15 cellular contexts compared by ENCODE assay signal in the genomic region with DNA sequence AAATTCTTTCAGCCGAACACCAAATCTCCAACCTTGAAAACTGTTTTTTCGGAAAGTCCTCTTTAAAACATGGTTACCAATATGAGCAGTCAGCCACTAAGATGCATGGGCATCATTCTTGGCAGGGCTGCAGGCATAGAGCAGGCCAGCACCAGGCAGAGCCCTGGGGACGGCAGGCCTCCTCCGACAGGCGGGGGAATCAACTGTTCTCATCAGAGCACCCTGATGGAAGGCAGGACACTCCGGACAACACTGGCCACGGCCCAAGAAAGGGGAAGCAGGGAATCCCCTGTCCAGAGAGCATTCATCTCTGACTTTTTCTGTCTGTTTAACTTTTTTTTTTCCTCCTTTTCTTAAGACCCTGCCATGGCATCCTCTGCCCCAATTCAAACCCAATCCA. TPM values are rescaled to one million over a fixed set of nuclear protein-coding genes. Genes with fewer than 3 reads are reported as not detected.
A peak's percentile ranks its signal among the peaks of the same experiment; 100 is the strongest.
DNase-seq lines count a peak whose midpoint lies in the region; ATAC-seq, FAIRE-seq and TF ChIP-seq lines count a peak whose summit lies in the region.
"Had no signal": no experiment of that assay in that cellular context is flagged by ENCODE, and none has a peak within 500 bp of the region (broad histone marks: within the 10 kb centered on the region; RNA-seq: fewer than 3 reads in every experiment).

No MANE protein-coding gene starts in this region.

- H3K27ac ChIP-seq in liver (ENCODE audit: low read depth in 1 of 2, low read length in 2 of 2) (peak overlapping the region; percentile 66 to 70), HepG2 (ENCODE audit: extremely low read length, insufficient read depth, low read length) (no peak overlapping the region), lower lobe of right lung (peak overlapping the region; percentile 60)

- H2AFZ ChIP-seq in HepG2 (ENCODE audit: low read length): no peak overlapping the region

- FAIRE-seq in HepG2 (lab: Jason Lieb, UNC) (no peak), urothelium cell line (lab: Jason Lieb, UNC) (no peak)
- FAIRE-seq: astrocyte had no signal

- 0 out of 2 replicates have a peak, but pooled peaks cover 2% of the 10 kb centered on the region for H4K20me1 ChIP-seq in HepG2 (ENCODE audit: insufficient read depth, low read length)

- intact Hi-C loops in HepG2 (cut with micrococcal nuclease; ENCODE audit: unreplicated experiment) (no loop called here), lower lobe of right lung (cut with DNase I) (no loop called here)

- BruUV-seq in HepG2 (replicated peaks; lab: Mats Ljungman, UMichigan): no TSS peak

- H3K4me1 ChIP-seq in liver (ENCODE audit: control insufficient read depth in 4 of 4, insufficient read depth in 4 of 4, low read length in 3 of 4) (peaks cover 0 to 10% (median 6%) of the 10 kb centered on the region in 4 donors), HepG2 (ENCODE audit: insufficient read depth, low read length) (peaks cover 4% of the 10 kb centered on the region; the same call in 1 of the 2 replicates), lower lobe of right lung (peaks cover 35% of the 10 kb centered on the region)
- H3K4me1 ChIP-seq: thyroid gland had no signal

- H3K27me3 ChIP-seq in liver (ENCODE audit: control insufficient read depth in 4 of 4, insufficient read depth in 4 of 4, low read length in 3 of 4) (peaks cover 0 to 2% (median 0%) of the 10 kb centered on the region in 4 donors), HepG2 (ENCODE audit: control insufficient read depth in 1 of 2, insufficient read depth in 2 of 2, low read length in 2 of 2) (peaks cover 4 to 48% of the 10 kb centered on the region in 2 experiments), lower lobe of right lung (ENCODE audit: low read depth) (no peaks in the 10 kb centered on the region)
- H3K27me3 ChIP-seq: thyroid gland had no signal

- CTCF ChIA-PET in HepG2 (lab: Yijun Ruan, JAX; ENCODE audit: low intra/inter-chr PET ratio, low total read pairs): interaction anchor here (1.6 to 1.9 kb wide), 2 partner anchors 24 to 91 kb away, joined by 4 to 13 read pairs; no protein-coding TSS in a partner anchor

- DNase-seq in HepG2 (ENCODE audit: low spot score): no peak
- DNase-seq in lower lobe of right lung: no peak
- DNase-seq in CD1c-positive myeloid dendritic cell (ENCODE audit: extremely low spot score): no peak
- DNase-seq in urothelium cell line (ENCODE audit: low spot score): no peak
- DNase-seq: activated CD8-positive, alpha-beta memory T cell treated with anti-CD3 and anti-CD28 coated beads, Interleukin-2, amount 10 ng/mL, durations not matched to agents 7 days and 5 days; mammary epithelial cell; NCI-H1048; NCI-H748 treated with DMSO at 0.1 percent for 48 hours; stimulated activated CD4-positive, alpha-beta T cell treated with anti-CD3 and anti-CD28 coated beads, Interleukin-1b, Interleukin-23, amount 100 ng/mL, for 48 hours; SW 1271 had no signal

- TF ChIP-seq EP300 in HepG2 (IDR thresholded peaks at IDR 0.05; ENCODE audit: low read depth in 2 of 2, low read length in 2 of 2) (no peak), HepG2 (CRISPR knock-in tag; IDR thresholded peaks at IDR 0.05; ENCODE audit: borderline replicate concordance) (no peak)

- ATAC-seq in HepG2: no peak
- ATAC-seq in lower lobe of right lung: no peak
- ATAC-seq in HG02678 (IDR thresholded peaks at IDR 0.05; ENCODE audit: unreplicated experiment): no peak
- ATAC-seq: activated CD8-positive, alpha-beta memory T cell treated with anti-CD3 and anti-CD28 coated beads, Interleukin-2, amount 10 ng/mL, durations not matched to agents 7 days and 5 days; natural killer cell treated with Interleukin-12 subunit alpha and Interleukin-12 subunit beta and Interleukin-15 and Interleukin-18, amount 100 ng/mL, for 72 hours had no signal

- H3K79me2 ChIP-seq in HepG2 (ENCODE audit: insufficient read depth, low read length): no peaks in the 10 kb centered on the region

- no peak overlapping the region for H3K4me2 ChIP-seq in HepG2 (ENCODE audit: low read depth, low read length)

- H3K36me3 ChIP-seq in liver (ENCODE audit: control insufficient read depth in 4 of 4, insufficient read depth in 3 of 4, low read depth in 1 of 4, low read length in 3 of 4) (no peaks in the 10 kb centered on the region), HepG2 (replicated peaks in 1 of 2; ENCODE audit: control insufficient read depth in 1 of 2, insufficient read depth in 2 of 2, low read length in 2 of 2) (no peaks in the 10 kb centered on the region), lower lobe of right lung (no peaks in the 10 kb centered on the region)
- H3K36me3 ChIP-seq: thyroid gland had no signal

- TF ChIP-seq CTCF in liver (IDR thresholded peaks at IDR 0.05; ENCODE audit: low read depth, low read length, missing input control) (no peak), HepG2 (CRISPR knock-in tag; IDR thresholded peaks at IDR 0.05) (no peak), lower lobe of right lung (IDR thresholded peaks at IDR 0.05) (no peak)

- in situ Hi-C loops in HepG2 (cut with HindIII; ENCODE audit: extremely low pct_ligation_motif_present, low pct_unique_long_range_greater_than_20kb): loop anchor here (5.0 kb wide), 1 partner anchor 92 kb away; no protein-coding TSS in a partner anchor

- no peak for TF ChIP-seq POLR2A in HepG2 (IDR thresholded peaks at IDR 0.05; ENCODE audit: insufficient read depth in 1 of 2, low read depth in 2 of 2, low read length in 2 of 2)

- H3K4me3 ChIP-seq in liver (ENCODE audit: low read depth in 1 of 3, low read length in 3 of 3): no peak overlapping the region
- H3K4me3 ChIP-seq in HepG2 (replicated peaks in 1 of 3; ENCODE audit: insufficient read depth in 1 of 3, low read depth in 2 of 3, low read length in 3 of 3): no peak overlapping the region
- H3K4me3 ChIP-seq in lower lobe of right lung: no peak overlapping the region
- H3K4me3 ChIP-seq: thyroid gland had no signal

- 58% methylated on average over 7 of the region's 7 CpGs for WGBS in liver
- 0% methylated on average over 7 of the region's 7 CpGs for WGBS in HepG2 (ENCODE audit: low lambda C conversion rate)

- no peak overlapping the region for H3K9ac ChIP-seq in liver (ENCODE audit: low read depth in 1 of 2, low read length in 2 of 2)
- no peak overlapping the region for H3K9ac ChIP-seq in HepG2 (ENCODE audit: insufficient read depth, low read depth, low read length)

- H3K9me3 ChIP-seq in liver (ENCODE audit: control insufficient read depth in 4 of 4, low read length in 3 of 4) (peaks cover 0 to 4% (median under 1%) of the 10 kb centered on the region in 4 donors), HepG2 (ENCODE audit: low read length) (no peaks in the 10 kb centered on the region), lower lobe of right lung (no peaks in the 10 kb centered on the region)
- H3K9me3 ChIP-seq: thyroid gland had no signal

- TF ChIP-seq RAD21 in liver (IDR thresholded peaks at IDR 0.05): no peak
- no peak for TF ChIP-seq RAD21 in HepG2 (CRISPR knock-in tag; IDR thresholded peaks at IDR 0.05)

- POLR2A ChIA-PET in HepG2 (lab: Yijun Ruan, JAX): no interaction called here

RNA-seq across cellular contexts. Expression of gene NOS3, which starts 1.4 kb away (rescaled TPM):
- total RNA-seq in liver (1 to 10 TPM; 5.4 to 6.1 TPM), HepG2 (2016; rRNA removed; fragmentation: Illumina TruSeq; extraction: Trizol) (3.7 and 4.8 TPM in 2 replicates), lower lobe of right lung (15.1 TPM)
- polyA plus RNA-seq in liver (1 to 10 TPM; 1.6 to 4.9 TPM), HepG2 (2011; rRNA removed) (7.5 and 10.1 TPM in 2 replicates)
- 2.6 and 2.9 TPM in 2 replicates for total RNA-seq in HepG2 (2016; cell fraction: cytosol; rRNA removed; fragmentation: Illumina TruSeq; extraction: Trizol; ENCODE audit: low read depth)
- total RNA-seq in HepG2 (2016; cell fraction: insoluble cytoplasmic fraction; rRNA removed; fragmentation: Illumina TruSeq; extraction: Trizol): 4.2 and 4.4 TPM in 2 replicates
- 3.6 and 5.1 TPM in 2 replicates for total RNA-seq in HepG2 (2016; cell fraction: membrane; rRNA removed; fragmentation: Illumina TruSeq; extraction: Trizol)
- 3.2 and 5.3 TPM in 2 replicates for total RNA-seq in HepG2 (2016; cell fraction: nucleus; rRNA removed; fragmentation: Illumina TruSeq; extraction: Trizol)
- polyA plus RNA-seq in HepG2 (2011; cell fraction: cytosol; rRNA removed): 5.8 and 10.0 TPM in 2 replicates
- 17.6 and 19.9 TPM in 2 replicates for polyA plus RNA-seq in HepG2 (2011; cell fraction: nucleus; rRNA removed)
- polyA plus RNA-seq in HepG2 (2012): 4.8 and 5.0 TPM in 2 replicates
- 3.9 and 4.8 TPM in 2 replicates for polyA plus RNA-seq in HepG2 (2016; cell fraction: cytosol; fragmentation: Illumina TruSeq; extraction: Trizol; ENCODE audit: low read depth)
- polyA plus RNA-seq in HepG2 (2016; cell fraction: insoluble cytoplasmic fraction; fragmentation: Illumina TruSeq; extraction: Trizol; ENCODE audit: low read depth): 7.8 and 8.1 TPM in 2 replicates
- 5.6 and 8.0 TPM in 2 replicates for polyA plus RNA-seq in HepG2 (2016; cell fraction: membrane; fragmentation: Illumina TruSeq; extraction: Trizol; ENCODE audit: low read depth)
- polyA plus RNA-seq in HepG2 (2016; cell fraction: nucleus; fragmentation: Illumina TruSeq; extraction: Trizol; ENCODE audit: insufficient read depth, low read depth): 5.7 and 8.2 TPM in 2 replicates
- polyA minus RNA-seq in HepG2 (2011; rRNA and poly(A)+ RNA removed; ENCODE audit: low replicate concordance): 0.65 and 23.1 TPM in 2 replicates
- polyA minus RNA-seq in HepG2 (2011; cell fraction: cytosol; rRNA and poly(A)+ RNA removed): 8.4 and 12.0 TPM in 2 replicates
- polyA minus RNA-seq in HepG2 (2011; cell fraction: nucleus; rRNA and poly(A)+ RNA removed): 5.0 and 6.3 TPM in 2 replicates

RNA-seq across cellular contexts. Expression of gene KCNH2, which starts 11.3 kb away (rescaled TPM):
- total RNA-seq in liver (10 to 100 TPM in 1 of 2 donors, under 1 TPM in 1; 0.33 to 74.6 TPM), HepG2 (2016; rRNA removed; fragmentation: Illumina TruSeq; extraction: Trizol) (0.11 TPM in 1 of 2 replicates, not detected in the other), lower lobe of right lung (2.4 TPM)
- polyA plus RNA-seq in liver (under 1 TPM in 1 of 2 donors, not detected in 1; 0.18 TPM), HepG2 (2011; rRNA removed) (0.09 and 0.12 TPM in 2 replicates)
- not detected in 2 replicates for total RNA-seq in HepG2 (2016; cell fraction: cytosol; rRNA removed; fragmentation: Illumina TruSeq; extraction: Trizol; ENCODE audit: low read depth)
- 0.13 TPM in 1 of 2 replicates, not detected in the other for total RNA-seq in HepG2 (2016; cell fraction: insoluble cytoplasmic fraction; rRNA removed; fragmentation: Illumina TruSeq; extraction: Trizol)
- 0.07 and 0.09 TPM in 2 replicates for total RNA-seq in HepG2 (2016; cell fraction: membrane; rRNA removed; fragmentation: Illumina TruSeq; extraction: Trizol)
- total RNA-seq in HepG2 (2016; cell fraction: nucleus; rRNA removed; fragmentation: Illumina TruSeq; extraction: Trizol): 0.09 and 0.28 TPM in 2 replicates
- 0.09 and 0.11 TPM in 2 replicates for polyA plus RNA-seq in HepG2 (2011; cell fraction: cytosol; rRNA removed)
- polyA plus RNA-seq in HepG2 (2011; cell fraction: nucleus; rRNA removed): 0.32 and 0.38 TPM in 2 replicates
- polyA plus RNA-seq in HepG2 (2012): 0.07 TPM in 1 of 2 replicates, not detected in the other
- 0.03 TPM in 1 of 2 replicates, not detected in the other for polyA plus RNA-seq in HepG2 (2016; cell fraction: cytosol; fragmentation: Illumina TruSeq; extraction: Trizol; ENCODE audit: low read depth)
- polyA plus RNA-seq in HepG2 (2016; cell fraction: insoluble cytoplasmic fraction; fragmentation: Illumina TruSeq; extraction: Trizol; ENCODE audit: low read depth): not detected in 2 replicates
- polyA plus RNA-seq in HepG2 (2016; cell fraction: membrane; fragmentation: Illumina TruSeq; extraction: Trizol; ENCODE audit: low read depth): 0.06 TPM in 1 of 2 replicates, not detected in the other
- polyA plus RNA-seq in HepG2 (2016; cell fraction: nucleus; fragmentation: Illumina TruSeq; extraction: Trizol; ENCODE audit: insufficient read depth, low read depth): not detected in 2 replicates
- 0.74 and 1.2 TPM in 2 replicates for polyA minus RNA-seq in HepG2 (2011; rRNA and poly(A)+ RNA removed; ENCODE audit: low replicate concordance)
- 0.30 TPM in 1 of 2 replicates, not detected in the other for polyA minus RNA-seq in HepG2 (2011; cell fraction: cytosol; rRNA and poly(A)+ RNA removed)
- polyA minus RNA-seq in HepG2 (2011; cell fraction: nucleus; rRNA and poly(A)+ RNA removed): 0.13 TPM in 1 of 2 replicates, not detected in the other
- polyA plus RNA-seq: mammary epithelial cell had no signal

RNA-seq across cellular contexts. Expression of gene ATG9B, which starts 34.8 kb away (rescaled TPM):
- total RNA-seq in liver (not detected), HepG2 (2016; rRNA removed; fragmentation: Illumina TruSeq; extraction: Trizol) (not detected in 2 replicates), lower lobe of right lung (0.38 TPM)
- polyA plus RNA-seq in liver (under 1 TPM in 1 of 2 donors, not detected in 1; 0.61 TPM), HepG2 (2011; rRNA removed) (0.24 and 0.39 TPM in 2 replicates)
- 0.18 TPM in 1 of 2 replicates, not detected in the other for total RNA-seq in HepG2 (2016; cell fraction: cytosol; rRNA removed; fragmentation: Illumina TruSeq; extraction: Trizol; ENCODE audit: low read depth)
- 0.04 TPM in 1 of 2 replicates, not detected in the other for total RNA-seq in HepG2 (2016; cell fraction: insoluble cytoplasmic fraction; rRNA removed; fragmentation: Illumina TruSeq; extraction: Trizol)
- not detected in 2 replicates for total RNA-seq in HepG2 (2016; cell fraction: membrane; rRNA removed; fragmentation: Illumina TruSeq; extraction: Trizol)
- 0.13 TPM in 1 of 2 replicates, not detected in the other for total RNA-seq in HepG2 (2016; cell fraction: nucleus; rRNA removed; fragmentation: Illumina TruSeq; extraction: Trizol)
- polyA plus RNA-seq in HepG2 (2011; cell fraction: cytosol; rRNA removed): 0.13 and 0.15 TPM in 2 replicates
- polyA plus RNA-seq in HepG2 (2011; cell fraction: nucleus; rRNA removed): 2.9 and 3.2 TPM in 2 replicates
- 0.51 and 0.72 TPM in 2 replicates for polyA plus RNA-seq in HepG2 (2012)
- polyA plus RNA-seq in HepG2 (2016; cell fraction: cytosol; fragmentation: Illumina TruSeq; extraction: Trizol; ENCODE audit: low read depth): not detected in 2 replicates
- not detected in 2 replicates for polyA plus RNA-seq in HepG2 (2016; cell fraction: insoluble cytoplasmic fraction; fragmentation: Illumina TruSeq; extraction: Trizol; ENCODE audit: low read depth)
- polyA plus RNA-seq in HepG2 (2016; cell fraction: membrane; fragmentation: Illumina TruSeq; extraction: Trizol; ENCODE audit: low read depth): not detected in 2 replicates
- polyA plus RNA-seq in HepG2 (2016; cell fraction: nucleus; fragmentation: Illumina TruSeq; extraction: Trizol; ENCODE audit: insufficient read depth, low read depth): 0.12 and 0.88 TPM in 2 replicates
- polyA minus RNA-seq in HepG2 (2011; rRNA and poly(A)+ RNA removed; ENCODE audit: low replicate concordance): 0.08 TPM in 1 of 2 replicates, not detected in the other
- not detected in 2 replicates for polyA minus RNA-seq in HepG2 (2011; cell fraction: cytosol; rRNA and poly(A)+ RNA removed)
- polyA minus RNA-seq in HepG2 (2011; cell fraction: nucleus; rRNA and poly(A)+ RNA removed): 0.25 and 0.26 TPM in 2 replicates

RNA-seq across cellular contexts. Expression of gene ABCB8, which starts 38.8 kb away (rescaled TPM):
- total RNA-seq in liver (10 to 100 TPM; 12.4 to 28.3 TPM), HepG2 (2016; rRNA removed; fragmentation: Illumina TruSeq; extraction: Trizol) (7.2 and 16.7 TPM in 2 replicates), lower lobe of right lung (42.4 TPM)
- polyA plus RNA-seq in liver (10 to 100 TPM; 16.7 to 30.2 TPM), HepG2 (2011; rRNA removed) (6.6 and 6.9 TPM in 2 replicates)
- total RNA-seq in HepG2 (2016; cell fraction: cytosol; rRNA removed; fragmentation: Illumina TruSeq; extraction: Trizol; ENCODE audit: low read depth): 1.1 and 2.0 TPM in 2 replicates
- total RNA-seq in HepG2 (2016; cell fraction: insoluble cytoplasmic fraction; rRNA removed; fragmentation: Illumina TruSeq; extraction: Trizol): 7.2 and 16.4 TPM in 2 replicates
- 3.4 and 3.7 TPM in 2 replicates for total RNA-seq in HepG2 (2016; cell fraction: membrane; rRNA removed; fragmentation: Illumina TruSeq; extraction: Trizol)
- total RNA-seq in HepG2 (2016; cell fraction: nucleus; rRNA removed; fragmentation: Illumina TruSeq; extraction: Trizol): 12.9 and 13.9 TPM in 2 replicates
- polyA plus RNA-seq in HepG2 (2011; cell fraction: cytosol; rRNA removed): 3.9 and 9.1 TPM in 2 replicates
- polyA plus RNA-seq in HepG2 (2011; cell fraction: nucleus; rRNA removed): 20.5 and 25.6 TPM in 2 replicates
- polyA plus RNA-seq in HepG2 (2012): 4.2 and 4.4 TPM in 2 replicates
- polyA plus RNA-seq in HepG2 (2016; cell fraction: cytosol; fragmentation: Illumina TruSeq; extraction: Trizol; ENCODE audit: low read depth): 1.5 and 1.9 TPM in 2 replicates
- 5.2 and 6.7 TPM in 2 replicates for polyA plus RNA-seq in HepG2 (2016; cell fraction: insoluble cytoplasmic fraction; fragmentation: Illumina TruSeq; extraction: Trizol; ENCODE audit: low read depth)
- polyA plus RNA-seq in HepG2 (2016; cell fraction: membrane; fragmentation: Illumina TruSeq; extraction: Trizol; ENCODE audit: low read depth): 2.6 and 2.9 TPM in 2 replicates
- 23.3 and 23.7 TPM in 2 replicates for polyA plus RNA-seq in HepG2 (2016; cell fraction: nucleus; fragmentation: Illumina TruSeq; extraction: Trizol; ENCODE audit: insufficient read depth, low read depth)
- 34.8 and 52.5 TPM in 2 replicates for polyA minus RNA-seq in HepG2 (2011; rRNA and poly(A)+ RNA removed; ENCODE audit: low replicate concordance)
- 7.6 and 11.1 TPM in 2 replicates for polyA minus RNA-seq in HepG2 (2011; cell fraction: cytosol; rRNA and poly(A)+ RNA removed)
- polyA minus RNA-seq in HepG2 (2011; cell fraction: nucleus; rRNA and poly(A)+ RNA removed): 13.7 and 16.2 TPM in 2 replicates

RNA-seq across cellular contexts. Expression of gene ASIC3, which starts 58.9 kb away (rescaled TPM):
- 1 to 10 TPM in 1 of 2 donors, under 1 TPM in 1; 0.05 to 1.0 TPM for total RNA-seq in liver
- polyA plus RNA-seq in liver: under 1 TPM; 0.22 to 0.55 TPM
- total RNA-seq in HepG2 (2016; rRNA removed; fragmentation: Illumina TruSeq; extraction: Trizol): not detected in 2 replicates
- not detected in 2 replicates for total RNA-seq in HepG2 (2016; cell fraction: cytosol; rRNA removed; fragmentation: Illumina TruSeq; extraction: Trizol; ENCODE audit: low read depth)
- total RNA-seq in HepG2 (2016; cell fraction: insoluble cytoplasmic fraction; rRNA removed; fragmentation: Illumina TruSeq; extraction: Trizol): 0.11 TPM in 1 of 2 replicates, not detected in the other
- total RNA-seq in HepG2 (2016; cell fraction: membrane; rRNA removed; fragmentation: Illumina TruSeq; extraction: Trizol): not detected in 2 replicates
- total RNA-seq in HepG2 (2016; cell fraction: nucleus; rRNA removed; fragmentation: Illumina TruSeq; extraction: Trizol): 0.28 TPM in 1 of 2 replicates, not detected in the other
- 0.50 and 0.51 TPM in 2 replicates for polyA plus RNA-seq in HepG2 (2011; rRNA removed)
- polyA plus RNA-seq in HepG2 (2011; cell fraction: cytosol; rRNA removed): 0.11 and 0.27 TPM in 2 replicates
- 4.2 and 4.6 TPM in 2 replicates for polyA plus RNA-seq in HepG2 (2011; cell fraction: nucleus; rRNA removed)
- 0.56 and 1.0 TPM in 2 replicates for polyA plus RNA-seq in HepG2 (2012)
- polyA plus RNA-seq in HepG2 (2016; cell fraction: cytosol; fragmentation: Illumina TruSeq; extraction: Trizol; ENCODE audit: low read depth): not detected in 2 replicates
- polyA plus RNA-seq in HepG2 (2016; cell fraction: insoluble cytoplasmic fraction; fragmentation: Illumina TruSeq; extraction: Trizol; ENCODE audit: low read depth): not detected in 2 replicates
- not detected in 2 replicates for polyA plus RNA-seq in HepG2 (2016; cell fraction: membrane; fragmentation: Illumina TruSeq; extraction: Trizol; ENCODE audit: low read depth)
- polyA plus RNA-seq in HepG2 (2016; cell fraction: nucleus; fragmentation: Illumina TruSeq; extraction: Trizol; ENCODE audit: insufficient read depth, low read depth): 0.38 and 0.67 TPM in 2 replicates
- 0.48 and 3.4 TPM in 2 replicates for polyA minus RNA-seq in HepG2 (2011; rRNA and poly(A)+ RNA removed; ENCODE audit: low replicate concordance)
- not detected in 2 replicates for polyA minus RNA-seq in HepG2 (2011; cell fraction: cytosol; rRNA and poly(A)+ RNA removed)
- 0.25 and 0.52 TPM in 2 replicates for polyA minus RNA-seq in HepG2 (2011; cell fraction: nucleus; rRNA and poly(A)+ RNA removed)
- total RNA-seq in lower lobe of right lung: 3.7 TPM
